Comparison of ENCODE assay signal across 7 cellular contexts in the genomic region with DNA sequence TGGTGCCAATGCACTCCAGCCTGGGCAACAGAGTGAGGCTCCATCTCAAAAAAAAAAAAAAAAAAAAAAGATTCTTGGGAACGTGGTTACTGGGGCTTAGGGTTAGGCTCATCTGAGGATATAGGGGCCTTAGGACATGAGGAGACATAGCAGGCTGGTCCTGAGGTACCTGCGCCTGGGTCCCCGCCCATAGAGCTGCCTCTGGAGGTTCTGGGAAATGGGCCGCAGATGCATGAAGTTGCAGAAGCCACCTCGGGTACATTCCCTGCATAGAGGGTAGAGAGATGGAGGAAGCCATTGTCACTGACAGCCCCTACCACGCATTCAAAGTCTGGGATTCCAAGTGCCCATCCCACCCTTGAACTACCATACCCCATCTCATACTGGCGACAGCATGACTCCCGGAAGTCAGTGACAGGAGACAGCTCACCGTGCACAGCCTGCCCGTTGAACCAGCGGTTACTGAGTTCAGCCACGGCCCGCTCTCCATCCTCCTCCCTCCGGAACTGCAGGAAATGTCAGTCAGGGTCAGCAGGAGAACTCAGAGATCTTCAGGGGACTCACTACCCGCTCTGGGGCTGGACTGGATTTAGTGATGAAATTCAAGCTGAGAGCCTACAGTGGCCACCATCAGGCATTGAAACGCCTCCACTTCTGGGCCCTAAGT. TPM values are rescaled to one million over a fixed set of nuclear protein-coding genes. Genes with fewer than 3 reads are reported as not detected.
DNase-seq lines count a peak whose midpoint lies in the region; ATAC-seq and TF ChIP-seq lines count a peak whose summit lies in the region.
"Had no signal": no experiment of that assay in that cellular context is flagged by ENCODE, and none has a peak within 500 bp of the region (broad histone marks: within the 10 kb centered on the region; RNA-seq: fewer than 3 reads in every experiment).

No MANE protein-coding gene starts in this region.

- no peak for TF ChIP-seq CTCF in endothelial cell (IDR thresholded peaks at IDR 0.05; ENCODE audit: unreplicated experiment)

- CTCF ChIA-PET in activated CD4-positive, alpha-beta T cell treated with anti-CD3 and anti-CD28 coated beads for 36 hours (lab: Charles Lee), result interaction anchor here (1.0 to 2.0 kb wide), 4 partner anchors 31 to 186 kb away, joined by 3 to 8 read pairs (median 4); no protein-coding TSS in a partner anchor

- no peak for ATAC-seq in activated CD4-positive, alpha-beta T cell treated with anti-CD3 and anti-CD28 coated beads for 36 hours
- no peak for ATAC-seq in stimulated activated naive CD8-positive, alpha-beta T cell treated with anti-CD3 and anti-CD28 coated beads, Interleukin-15, Interleukin-2, amounts not matched to agents 100 U/mL and 50 U/mL, for 24 hours

- H3K4me3 Mint-ChIP-seq in activated CD4-positive, alpha-beta T cell treated with anti-CD3 and anti-CD28 coated beads for 36 hours, result peak overlapping the region; percentile 99
- H3K4me3 Mint-ChIP-seq in endothelial cell (ENCODE audit: unreplicated experiment), result peak overlapping the region; percentile 98

- no peaks in the 10 kb centered on the region for H3K9me3 Mint-ChIP-seq in activated CD4-positive, alpha-beta T cell treated with anti-CD3 and anti-CD28 coated beads for 36 hours (ENCODE audit: low read depth)
- no peaks in the 10 kb centered on the region for H3K9me3 Mint-ChIP-seq in endothelial cell (ENCODE audit: unreplicated experiment)

- peaks cover 32% of the 10 kb centered on the region for H3K36me3 Mint-ChIP-seq in activated CD4-positive, alpha-beta T cell treated with anti-CD3 and anti-CD28 coated beads for 36 hours (ENCODE audit: low read depth)
- peaks cover 13% of the 10 kb centered on the region for H3K36me3 Mint-ChIP-seq in endothelial cell (ENCODE audit: low read depth, unreplicated experiment)

- POLR2A ChIA-PET in activated CD4-positive, alpha-beta T cell treated with anti-CD3 and anti-CD28 coated beads for 36 hours (lab: Charles Lee), result interaction anchor here (1.8 to 2.3 kb wide), 2 partner anchors 25 to 41 kb away, joined by 10 to 13 read pairs; no protein-coding TSS in a partner anchor

- peak overlapping the region; percentile 100 for H3K27ac Mint-ChIP-seq in activated CD4-positive, alpha-beta T cell treated with anti-CD3 and anti-CD28 coated beads for 36 hours
- no peak overlapping the region for H3K27ac Mint-ChIP-seq in endothelial cell (ENCODE audit: unreplicated experiment)

- no peak for DNase-seq in activated CD4-positive, alpha-beta T cell treated with anti-CD3 and anti-CD28 coated beads for 36 hours
- no peak for DNase-seq in activated CD4-positive, alpha-beta T cell treated with anti-CD3 and anti-CD28 coated beads for 4 hours
- DNase-seq in endothelial cell (ENCODE audit: low spot score), result no peak
- peak; percentile 26 for DNase-seq in stimulated activated naive CD8-positive, alpha-beta T cell treated with anti-CD3 and anti-CD28 coated beads, Interleukin-15, Interleukin-2, amounts not matched to agents 100 U/mL and 50 U/mL, for 24 hours
- no peak for DNase-seq in NCI-H2196 treated with DMSO at 0.1 percent for 48 hours (lab: John Stamatoyannopoulos, UW; ENCODE audit: unreplicated experiment)
- DNase-seq in NOMO-1 treated with dmso at 0.1 percent for 144 hours (lab: John Stamatoyannopoulos, UW; ENCODE audit: unreplicated experiment), result no peak

- intact Hi-C loops in activated CD4-positive, alpha-beta T cell treated with anti-CD3 and anti-CD28 coated beads for 36 hours (cut with DNase I, micrococcal nuclease), result loop anchor here (1.0 to 10.0 kb wide), 9 partner anchors 26 to 599 kb away; a partner anchor contains a TSS

- no peaks in the 10 kb centered on the region for H3K27me3 Mint-ChIP-seq in activated CD4-positive, alpha-beta T cell treated with anti-CD3 and anti-CD28 coated beads for 36 hours
- peaks cover 22% of the 10 kb centered on the region for H3K27me3 Mint-ChIP-seq in endothelial cell (ENCODE audit: unreplicated experiment)

- peaks cover 46% of the 10 kb centered on the region for H3K4me1 Mint-ChIP-seq in activated CD4-positive, alpha-beta T cell treated with anti-CD3 and anti-CD28 coated beads for 36 hours
- H3K4me1 Mint-ChIP-seq in endothelial cell (ENCODE audit: unreplicated experiment), result peaks cover 38% of the 10 kb centered on the region

RNA-seq across cellular contexts. Expression of a gene that starts 1.4 kb away (rescaled TPM):
- total RNA-seq in activated CD4-positive, alpha-beta T cell treated with anti-CD3 and anti-CD28 coated beads for 36 hours, result 10 to 100 TPM; 31.6 to 37.5 TPM
- total RNA-seq in endothelial cell (ENCODE audit: unreplicated experiment), result 12.0 TPM

RNA-seq across cellular contexts. Expression of a gene that starts 1.5 kb away (rescaled TPM):
- total RNA-seq in activated CD4-positive, alpha-beta T cell treated with anti-CD3 and anti-CD28 coated beads for 36 hours, result 10 to 100 TPM; 71.4 to 80.2 TPM
- 3.2 TPM for total RNA-seq in endothelial cell (ENCODE audit: unreplicated experiment)

RNA-seq across cellular contexts. Expression of a gene that starts 1.7 kb away (rescaled TPM):
- total RNA-seq in activated CD4-positive, alpha-beta T cell treated with anti-CD3 and anti-CD28 coated beads for 36 hours, result 10 to 100 TPM; 36.0 to 37.9 TPM
- 99.0 TPM for total RNA-seq in endothelial cell (ENCODE audit: unreplicated experiment)

RNA-seq across cellular contexts. Expression of a gene that starts 4.6 kb away (rescaled TPM):
- 10 to 100 TPM in 1 of 2 experiments, 1 to 10 TPM in 1; 8.4 to 12.7 TPM for total RNA-seq in activated CD4-positive, alpha-beta T cell treated with anti-CD3 and anti-CD28 coated beads for 36 hours
- 9.0 TPM for total RNA-seq in endothelial cell (ENCODE audit: unreplicated experiment)

RNA-seq across cellular contexts. Expression of a gene that starts 13.1 kb away (rescaled TPM):
- total RNA-seq in activated CD4-positive, alpha-beta T cell treated with anti-CD3 and anti-CD28 coated beads for 36 hours, result under 1 TPM; 0.53 to 0.93 TPM
- total RNA-seq in endothelial cell (ENCODE audit: unreplicated experiment), result not detected
- total RNA-seq: A673 had no signal

Comparison
In these comparisons a context has a peak if more than half of its experiments do, and no peak if none do; other contexts are left out.
1. RNA of a gene that starts 1.5 kb away (total RNA-seq): 71.4 to 80.2 TPM in activated CD4-positive, alpha-beta T cell treated with anti-CD3 and anti-CD28 coated beads for 36 hours; 3.2 TPM in endothelial cell (single experiment); every median in the first group is over 10 times any median in the second.